ENCODE assay signal across 8 cellular contexts in genomic region chr3:155701882-155702465, GRCh38. TPM values are rescaled to one million over a fixed set of nuclear protein-coding genes. Genes with fewer than 3 reads are reported as not detected.
DNase-seq lines count a peak whose midpoint lies in the region; ATAC-seq and TF ChIP-seq lines count a peak whose summit lies in the region.

No MANE protein-coding gene starts in this region.

- ATAC-seq in GM19463 (IDR thresholded peaks at IDR 0.05; ENCODE audit: unreplicated experiment) (peak; percentile 50), HG02973 (IDR thresholded peaks at IDR 0.05; ENCODE audit: unreplicated experiment) (no peak)
- peak; percentile 36 for ATAC-seq in effector memory CD8-positive, alpha-beta T cell (replicated peaks)

- H3K4me3 ChIP-seq in LNCaP clone FGC (ENCODE audit: low read depth, low read length) (no peak overlapping the region), mesendoderm (ENCODE audit: low read length) (no peak overlapping the region)

- no peaks in the 10 kb centered on the region for H3K79me2 ChIP-seq in mesendoderm (ENCODE audit: control insufficient read depth, insufficient read depth, low read length)

- no peak overlapping the region for H4K5ac ChIP-seq in mesendoderm (ENCODE audit: low read length)

- H3K18ac ChIP-seq in mesendoderm (ENCODE audit: low read length): no peak overlapping the region

- H3K9ac ChIP-seq in mesendoderm (ENCODE audit: low read length): no peak overlapping the region

- H3K4ac ChIP-seq in mesendoderm (ENCODE audit: low read depth, low read length): no peak overlapping the region

- H3K36me3 Mint-ChIP-seq in effector memory CD8-positive, alpha-beta T cell (ENCODE audit: insufficient read depth): no peaks in the 10 kb centered on the region

- H3K4me1 Mint-ChIP-seq in effector memory CD8-positive, alpha-beta T cell (ENCODE audit: low read depth in 2 of 2): no peaks in the 10 kb centered on the region

- H3K4me2 ChIP-seq in mesendoderm (ENCODE audit: low read length): no peak overlapping the region

- no peaks in the 10 kb centered on the region for H3K27me3 ChIP-seq in mesendoderm (ENCODE audit: insufficient read depth, low read length, poor library complexity)

- no peak overlapping the region for H2AK5ac ChIP-seq in mesendoderm (ENCODE audit: low read length)

- no peak overlapping the region for H3K27ac ChIP-seq in mesendoderm (ENCODE audit: low read depth, low read length)

- H2BK5ac ChIP-seq in mesendoderm (ENCODE audit: low read length): no peak overlapping the region

- no peaks in the 10 kb centered on the region for H3K9me3 Mint-ChIP-seq in effector memory CD8-positive, alpha-beta T cell

- no peaks in the 10 kb centered on the region for H3K79me1 ChIP-seq in mesendoderm (ENCODE audit: low read length)

- no peak overlapping the region for H3K23ac ChIP-seq in mesendoderm (ENCODE audit: low read length)

- no CpG with 5 or more reads among the region's 5 CpGs for WGBS in mesendoderm (ENCODE audit: extremely low coverage, insufficient coverage, low lambda C conversion rate)

- H4K8ac ChIP-seq in mesendoderm (ENCODE audit: low read depth, low read length): no peak overlapping the region

- no peak overlapping the region for H2BK15ac ChIP-seq in mesendoderm (replicated peaks; ENCODE audit: low read depth)

- no peak overlapping the region for H2BK120ac ChIP-seq in mesendoderm (ENCODE audit: low read depth, low read length)

- H3K56ac ChIP-seq in mesendoderm (ENCODE audit: low read length): no peak overlapping the region

- TF ChIP-seq CTCF in LNCaP clone FGC (IDR thresholded peaks at IDR 0.05; ENCODE audit: control insufficient read depth, extremely low read depth, insufficient read depth): peak; percentile 55

- no peak overlapping the region for H3K27ac Mint-ChIP-seq in effector memory CD8-positive, alpha-beta T cell

- H3K4me1 ChIP-seq in mesendoderm (ENCODE audit: control insufficient read depth, low read depth, low read length): no peaks in the 10 kb centered on the region

- DNase-seq in CD1c-positive myeloid dendritic cell (ENCODE audit: extremely low spot score): peak; percentile 76
- DNase-seq in LNCaP clone FGC (ENCODE audit: low read depth): peak; percentile 28
- DNase-seq in OCI-M2 (lab: John Stamatoyannopoulos, UW; ENCODE audit: unreplicated experiment): peak; percentile 6
- no peak for DNase-seq in effector memory CD8-positive, alpha-beta T cell
- DNase-seq in mesendoderm: peak; percentile 67
- DNase-seq in ecto neural progenitor cell (ENCODE audit: low spot score): no peak

- H3K27me3 Mint-ChIP-seq in effector memory CD8-positive, alpha-beta T cell: peaks cover 6 to 27% of the 10 kb centered on the region in 2 donors

- no peak overlapping the region for H3K4me3 Mint-ChIP-seq in effector memory CD8-positive, alpha-beta T cell

- no peaks in the 10 kb centered on the region for H3K36me3 ChIP-seq in mesendoderm (ENCODE audit: control insufficient read depth, insufficient read depth, low read length)

RNA-seq across cellular contexts. Expression of gene PLCH1, which starts 42.9 kb away (rescaled TPM):
- 3.0 TPM for polyA plus RNA-seq in mesendoderm (2013, experiment 1 of 2)
- polyA plus RNA-seq in mesendoderm (2013, experiment 2 of 2): 3.0 TPM

Comparison
In these comparisons a context has a peak if more than half of its experiments do, and no peak if none do; other contexts are left out.
1. DNase-seq: peak in CD1c-positive myeloid dendritic cell (single experiment), LNCaP clone FGC (single experiment), OCI-M2 (single experiment) and mesendoderm (single experiment); none in effector memory CD8-positive, alpha-beta T cell (0 of 3) and ecto neural progenitor cell (single experiment).